In genomic region chr3:123635220-123635619, GRCh38 we compare ENCODE assay signal across 16 cellular contexts. TPM values are rescaled to one million over a fixed set of nuclear protein-coding genes. Genes with fewer than 3 reads are reported as not detected.
DNase-seq lines count a peak whose midpoint lies in the region; ATAC-seq and TF ChIP-seq lines count a peak whose summit lies in the region.
"Had no signal": no experiment of that assay in that cellular context is flagged by ENCODE, and none has a peak within 500 bp of the region (broad histone marks: within the 10 kb centered on the region; RNA-seq: fewer than 3 reads in every experiment).

No MANE protein-coding gene starts in this region.

- no peaks in the 10 kb centered on the region for H4K20me1 ChIP-seq in SK-N-SH (ENCODE audit: insufficient read depth)

- CTCF ChIA-PET in MCF 10A (lab: Yijun Ruan, JAX), result no interaction called here
- CTCF ChIA-PET in WTC11 (lab: Charles Lee), result interaction anchor here (1.0 kb wide), 1 partner anchor 17 kb away, joined by 5 read pairs; no protein-coding TSS in a partner anchor
- CTCF ChIA-PET in SK-N-SH (lab: Yijun Ruan, JAX), result interaction anchor here (1.3 kb wide), 1 partner anchor 88 kb away, joined by 5 read pairs; no protein-coding TSS in a partner anchor

- H3K4me1 Mint-ChIP-seq in MCF 10A (ENCODE audit: insufficient read depth, unreplicated experiment), result no peaks in the 10 kb centered on the region
- H3K4me1 Mint-ChIP-seq in WTC11, result peaks cover 69% of the 10 kb centered on the region
- H3K4me1 Mint-ChIP-seq in activated naive CD8-positive, alpha-beta T cell treated with anti-CD3 and anti-CD28 coated beads for 36 hours, result no peaks in the 10 kb centered on the region
- H3K4me1 Mint-ChIP-seq: immature natural killer cell had no signal

- WGBS in SK-N-SH (ENCODE audit: low lambda C conversion rate), result 96% methylated on average over 3 of the region's 4 CpGs

- H3K27me3 ChIP-seq in breast epithelium (no peaks in the 10 kb centered on the region), muscle layer of colon (ENCODE audit: control insufficient read depth in 1 of 2, insufficient read depth in 2 of 2, low read length in 2 of 2) (no peaks in the 10 kb centered on the region), uterus (no peaks in the 10 kb centered on the region), SK-N-SH (ENCODE audit: insufficient read depth) (no peaks in the 10 kb centered on the region)
- H3K27me3 ChIP-seq: SJSA1 had no signal

- H3K4me1 ChIP-seq in breast epithelium (no peaks in the 10 kb centered on the region), muscle layer of colon (ENCODE audit: insufficient read depth, low read length) (peaks cover 95% of the 10 kb centered on the region), uterus (no peaks in the 10 kb centered on the region), SK-N-SH (ENCODE audit: control insufficient read depth in 1 of 2, insufficient read depth in 2 of 2, low read depth in 1 of 2, low read length in 1 of 2) (peaks cover 0 to under 1% of the 10 kb centered on the region in 2 experiments; a peak in 1 of 4 replicates)

- BruUV-seq in MCF 10A (replicated peaks; lab: Mats Ljungman, UMichigan), result no TSS peak

- H3K4me2 ChIP-seq in SK-N-SH, result no peak overlapping the region

- no peak for TF ChIP-seq RAD21 in SK-N-SH (IDR thresholded peaks at IDR 0.05; ENCODE audit: low read length)

- H2AFZ ChIP-seq in SK-N-SH (ENCODE audit: low read depth), result no peak overlapping the region

- H3K9me2 ChIP-seq in SK-N-SH, result no peaks in the 10 kb centered on the region

- ATAC-seq in WTC11, result no peak
- ATAC-seq: naive thymus-derived CD4-positive, alpha-beta T cell had no signal

- no peak overlapping the region for H3K27ac Mint-ChIP-seq in MCF 10A (ENCODE audit: low read depth, unreplicated experiment)
- no peak overlapping the region for H3K27ac Mint-ChIP-seq in WTC11
- H3K27ac Mint-ChIP-seq in activated naive CD8-positive, alpha-beta T cell treated with anti-CD3 and anti-CD28 coated beads for 36 hours, result no peak overlapping the region
- H3K27ac Mint-ChIP-seq: activated naive CD8-positive, alpha-beta T cell treated with anti-CD3 and anti-CD28 coated beads, Interleukin-2, amount 10 ng/mL, durations not matched to agents 7 days and 5 days; immature natural killer cell had no signal

- H3K4me3 ChIP-seq in breast epithelium (no peak overlapping the region), muscle layer of colon (ENCODE audit: low read depth in 1 of 2, low read length in 2 of 2) (peak overlapping the region in 1 of 2 donors; percentile 31), uterus (no peak overlapping the region), SK-N-SH (ENCODE audit: low read depth in 2 of 2, low read length in 1 of 2) (no peak overlapping the region)
- H3K4me3 ChIP-seq: SJSA1 had no signal

- peak overlapping the region; percentile 36 for H3K9ac ChIP-seq in muscle layer of colon (ENCODE audit: low read length)
- no peak overlapping the region for H3K9ac ChIP-seq in SK-N-SH

- no peaks in the 10 kb centered on the region for H3K79me2 ChIP-seq in SK-N-SH (ENCODE audit: insufficient read depth)

- no peak overlapping the region for H3K4me3 Mint-ChIP-seq in MCF 10A (ENCODE audit: unreplicated experiment)
- H3K4me3 Mint-ChIP-seq in WTC11, result no peak overlapping the region
- no peak overlapping the region for H3K4me3 Mint-ChIP-seq in activated naive CD8-positive, alpha-beta T cell treated with anti-CD3 and anti-CD28 coated beads for 36 hours
- H3K4me3 Mint-ChIP-seq: activated naive CD8-positive, alpha-beta T cell treated with anti-CD3 and anti-CD28 coated beads, Interleukin-2, amount 10 ng/mL, durations not matched to agents 7 days and 5 days; immature natural killer cell; naive thymus-derived CD4-positive, alpha-beta T cell had no signal

- H3K9me3 Mint-ChIP-seq in MCF 10A (ENCODE audit: unreplicated experiment), result no peaks in the 10 kb centered on the region
- no peaks in the 10 kb centered on the region for H3K9me3 Mint-ChIP-seq in WTC11
- no peaks in the 10 kb centered on the region for H3K9me3 Mint-ChIP-seq in activated naive CD8-positive, alpha-beta T cell treated with anti-CD3 and anti-CD28 coated beads for 36 hours
- H3K9me3 Mint-ChIP-seq: activated naive CD8-positive, alpha-beta T cell treated with anti-CD3 and anti-CD28 coated beads, Interleukin-2, amount 10 ng/mL, durations not matched to agents 7 days and 5 days; immature natural killer cell; naive thymus-derived CD4-positive, alpha-beta T cell had no signal

- POLR2A ChIA-PET in MCF 10A (lab: Yijun Ruan, JAX), result no interaction called here
- POLR2A ChIA-PET in WTC11 (lab: Charles Lee), result no interaction called here
- POLR2A ChIA-PET in SK-N-SH (lab: Yijun Ruan, JAX), result no interaction called here

- H3F3A ChIP-seq in SK-N-SH (replicated peaks; ENCODE audit: insufficient read depth), result peaks cover 4% of the 10 kb centered on the region

- H3K27me3 Mint-ChIP-seq in MCF 10A (ENCODE audit: insufficient read depth, unreplicated experiment), result no peaks in the 10 kb centered on the region
- H3K27me3 Mint-ChIP-seq in WTC11 (ENCODE audit: low read depth), result no peaks in the 10 kb centered on the region
- H3K27me3 Mint-ChIP-seq in activated naive CD8-positive, alpha-beta T cell treated with anti-CD3 and anti-CD28 coated beads for 36 hours, result no peaks in the 10 kb centered on the region
- H3K27me3 Mint-ChIP-seq: activated naive CD8-positive, alpha-beta T cell treated with anti-CD3 and anti-CD28 coated beads, Interleukin-2, amount 10 ng/mL, durations not matched to agents 7 days and 5 days had no signal

- no peak for TF ChIP-seq CTCF in breast epithelium (IDR thresholded peaks at IDR 0.05)
- TF ChIP-seq CTCF in MCF 10A (IDR thresholded peaks at IDR 0.05; ENCODE audit: unreplicated experiment), result no peak
- no peak for TF ChIP-seq CTCF in WTC11 (IDR thresholded peaks at IDR 0.05)
- TF ChIP-seq CTCF in uterus (IDR thresholded peaks at IDR 0.05), result no peak
- no peak for TF ChIP-seq CTCF in SK-N-SH (IDR thresholded peaks at IDR 0.05)

- H3K27ac ChIP-seq in breast epithelium (peak overlapping the region; percentile 77 to 81), muscle layer of colon (ENCODE audit: low read depth, low read length) (peak overlapping the region; percentile 82), uterus (peak overlapping the region; percentile 77 to 82), SK-N-SH (ENCODE audit: low read depth in 2 of 2, low read length in 1 of 2) (no peak overlapping the region)
- H3K27ac ChIP-seq: SJSA1 had no signal

- H3K36me3 ChIP-seq in breast epithelium (no peaks in the 10 kb centered on the region), muscle layer of colon (ENCODE audit: insufficient read depth, low read length) (peaks cover 72% of the 10 kb centered on the region), uterus (no peaks in the 10 kb centered on the region), SK-N-SH (replicated peaks in 1 of 2; ENCODE audit: control insufficient read depth in 1 of 2, insufficient read depth in 2 of 2, low read length in 1 of 2) (peaks cover 43 to 71% of the 10 kb centered on the region in 2 experiments)
- H3K36me3 ChIP-seq: SJSA1, WERI-Rb-1 had no signal

- intact Hi-C loops in breast epithelium (cut with DNase I; ENCODE audit: low total_unique reads), result no loop called here
- intact Hi-C loops in MCF 10A (cut with micrococcal nuclease), result no loop called here
- intact Hi-C loops in uterus (cut with DNase I; ENCODE audit: low total_unique reads), result no loop called here

- H3K36me3 Mint-ChIP-seq in MCF 10A (ENCODE audit: insufficient read depth, unreplicated experiment) (peaks cover 21% of the 10 kb centered on the region), WTC11 (peaks cover 4% of the 10 kb centered on the region; the same call in 1 of the 2 replicates)
- peaks cover 7% of the 10 kb centered on the region for H3K36me3 Mint-ChIP-seq in activated naive CD8-positive, alpha-beta T cell treated with anti-CD3 and anti-CD28 coated beads for 36 hours
- H3K36me3 Mint-ChIP-seq: activated naive CD8-positive, alpha-beta T cell treated with anti-CD3 and anti-CD28 coated beads, Interleukin-2, amount 10 ng/mL, durations not matched to agents 7 days and 5 days had no signal

- TF ChIP-seq POLR2A in breast epithelium (IDR thresholded peaks at IDR 0.05) (no peak), uterus (IDR thresholded peaks at IDR 0.05) (no peak)

- H3K9me3 ChIP-seq in breast epithelium (no peaks in the 10 kb centered on the region), muscle layer of colon (ENCODE audit: low read length) (no peaks in the 10 kb centered on the region), uterus (no peaks in the 10 kb centered on the region), SK-N-SH (no peaks in the 10 kb centered on the region)
- H3K9me3 ChIP-seq: SJSA1 had no signal

- TF ChIP-seq EP300 in SK-N-SH (IDR thresholded peaks at IDR 0.05; ENCODE audit: borderline replicate concordance in 1 of 2, low read depth in 1 of 2, low read length in 1 of 2), result no peak

- DNase-seq in breast epithelium (ENCODE audit: low spot score in 2 of 2), result peak in 1 of 2 donors; percentile 57
- no peak for DNase-seq in MCF 10A (ENCODE audit: unreplicated experiment)
- peak; percentile 39 for DNase-seq in WTC11 (ENCODE audit: low spot score)
- peak in 1 of 2 donors; percentile 36 for DNase-seq in uterus
- DNase-seq in SK-N-SH, result no peak
- no peak for DNase-seq in GM03348 (ENCODE audit: low spot score)
- DNase-seq in activated naive CD8-positive, alpha-beta T cell treated with anti-CD3 and anti-CD28 coated beads for 36 hours, result no peak
- DNase-seq: activated CD8-positive, alpha-beta memory T cell treated with anti-CD3 and anti-CD28 coated beads, Interleukin-2, amount 50 U/mL, for 4 hours; activated naive CD8-positive, alpha-beta T cell treated with anti-CD3 and anti-CD28 coated beads, Interleukin-2, amount 10 ng/mL, durations not matched to agents 7 days and 5 days; Calu3; immature natural killer cell; naive thymus-derived CD4-positive, alpha-beta T cell; NCI-H524 treated with DMSO at 0.1 percent for 48 hours; WERI-Rb-1 had no signal

TF ChIP-seq in WTC11, 78 proteins besides CTCF, POLR2A, EP300 and RAD21 (continues in another document):
- TF ChIP-seq JAZF1 (CRISPR knock-in tag; IDR thresholded peaks at IDR 0.05), result no peak

TF ChIP-seq in SK-N-SH, 30 proteins besides CTCF, POLR2A, EP300 and RAD21:
- TF ChIP-seq FOXJ3 (CRISPR knock-in tag; IDR thresholded peaks at IDR 0.05), result no peak
- no peak for TF ChIP-seq TCF12 (IDR thresholded peaks at IDR 0.05)

RNA-seq across cellular contexts. Expression of gene HACD2, which starts 50.4 kb away (rescaled TPM):
- total RNA-seq in breast epithelium (10 to 100 TPM; 29.5 to 61.0 (median 55.9) TPM), MCF 10A (2022) (76.5 and 97.7 TPM in 2 replicates), WTC11 (2021) (25.9 to 27.7 TPM (median 26.1 TPM) in 3 replicates), uterus (10 to 100 TPM; 21.5 to 38.0 (median 28.8) TPM)
- polyA plus RNA-seq in SK-N-SH (2012; rRNA removed), result 13.8 and 18.3 TPM in 2 replicates
- polyA plus RNA-seq in SK-N-SH (2012; cell fraction: cytosol; rRNA removed), result 21.4 and 23.7 TPM in 2 replicates
- polyA plus RNA-seq in SK-N-SH (2012; cell fraction: nucleus; rRNA removed), result 6.4 and 13.0 TPM in 2 replicates
- 10 to 100 TPM; 30.7 to 31.0 TPM for total RNA-seq in activated naive CD8-positive, alpha-beta T cell treated with anti-CD3 and anti-CD28 coated beads for 36 hours

Comparison
In these comparisons a context has a peak if more than half of its experiments do, and no peak if none do; other contexts are left out.
1. H3K27ac ChIP-seq: peak in breast epithelium (2 of 2), muscle layer of colon (single experiment) and uterus (2 of 2); none in SK-N-SH (0 of 2).